8 cellular contexts compared by ENCODE assay signal in the genomic region with DNA sequence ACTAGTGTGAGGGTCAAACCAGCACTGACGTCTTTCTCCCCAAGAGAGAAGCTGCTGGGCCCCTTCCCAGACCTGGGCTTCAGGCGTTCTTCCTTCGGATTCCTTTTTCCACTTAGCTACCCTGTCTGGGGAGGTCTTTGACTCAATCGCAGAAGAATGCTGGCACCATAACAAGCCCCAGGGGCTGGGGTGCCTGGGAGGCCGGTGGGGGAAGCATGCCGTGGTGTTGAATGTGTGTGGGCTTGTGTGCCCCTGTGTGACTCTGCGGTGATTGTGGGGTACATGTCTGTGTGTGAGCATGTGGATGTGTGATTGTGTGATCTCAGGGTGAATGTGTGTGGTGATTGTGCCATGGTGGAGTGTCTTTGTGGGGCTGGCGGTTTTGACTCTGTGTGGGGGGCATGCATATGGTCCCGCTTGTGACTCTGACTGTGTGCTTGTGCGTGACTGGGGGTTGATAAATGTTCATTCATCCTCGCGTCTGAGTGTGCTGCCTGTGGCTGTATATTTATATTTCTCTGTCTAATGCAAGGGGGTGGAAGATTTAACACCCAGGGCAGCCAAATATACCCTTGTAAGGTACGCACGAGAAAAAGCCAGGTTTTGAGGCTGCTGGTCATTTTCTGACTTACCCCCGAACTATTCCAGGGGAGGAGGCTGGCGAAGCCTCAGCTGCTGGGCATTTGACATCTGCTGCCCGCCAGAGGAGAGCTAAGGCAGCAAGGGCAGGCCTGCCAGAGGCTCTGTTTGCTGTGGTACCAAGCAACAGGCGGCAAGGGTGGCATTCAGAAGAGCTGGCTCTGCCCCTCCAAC. TPM values are rescaled to one million over a fixed set of nuclear protein-coding genes. Genes with fewer than 3 reads are reported as not detected.
DNase-seq lines count a peak whose midpoint lies in the region; ATAC-seq and TF ChIP-seq lines count a peak whose summit lies in the region.

No MANE protein-coding gene starts in this region.

- H3K4me3 ChIP-seq in H7 (ENCODE audit: insufficient read depth, low read depth, low read length) (peak overlapping the region; percentile 56), skeletal muscle cell (ENCODE audit: low read depth, low read length) (peak overlapping the region; percentile 72)

- CTCF ChIA-PET in HEK293T (lab: Yijun Ruan, JAX): interaction anchor here (1.0 kb wide), 1 partner anchor 8 kb away, joined by 4 read pairs; no protein-coding TSS in a partner anchor

- ATAC-seq in left ventricle myocardium superior (peak; percentile 32), GM19452 (IDR thresholded peaks at IDR 0.05; ENCODE audit: unreplicated experiment) (no peak), GM21576 (IDR thresholded peaks at IDR 0.05; ENCODE audit: unreplicated experiment) (no peak)

- no peaks in the 10 kb centered on the region for H3K36me3 ChIP-seq in H7 (replicated peaks; ENCODE audit: control insufficient read depth, insufficient read depth, low read length)

- DNase-seq in H7 (peak; percentile 73), left ventricle myocardium superior (peak; percentile 64), skeletal muscle cell (ENCODE audit: low read depth) (peak; percentile 97), NCI-H1048 (lab: John Stamatoyannopoulos, UW) (no peak), HEK293T (ENCODE audit: extremely low spot score) (no peak)

- peaks cover 9% of the 10 kb centered on the region for H3K4me1 Mint-ChIP-seq in activated naive CD8-positive, alpha-beta T cell (ENCODE audit: low read depth)

- POLR2A ChIA-PET in HEK293T (lab: Yijun Ruan, JAX): interaction anchor here (1.0 to 1.3 kb wide), 2 partner anchors 10 to 53 kb away, joined by 4 read pairs; partner anchors contain the start of gene RBBP4

- peaks cover 33% of the 10 kb centered on the region for H3K27me3 ChIP-seq in H7 (ENCODE audit: control insufficient read depth, insufficient read depth, low read length)

- peaks cover 15% of the 10 kb centered on the region for H3K27me3 Mint-ChIP-seq in activated naive CD8-positive, alpha-beta T cell

- no peaks in the 10 kb centered on the region for H3K36me3 Mint-ChIP-seq in activated naive CD8-positive, alpha-beta T cell

- no peaks in the 10 kb centered on the region for H3K9me3 Mint-ChIP-seq in activated naive CD8-positive, alpha-beta T cell (ENCODE audit: low read depth)

- H3K4me3 Mint-ChIP-seq in activated naive CD8-positive, alpha-beta T cell: peak overlapping the region; percentile 63

- H3K27ac Mint-ChIP-seq in activated naive CD8-positive, alpha-beta T cell: no peak overlapping the region

- intact Hi-C loops in left ventricle myocardium superior (cut with micrococcal nuclease): no loop called here

TF ChIP-seq in HEK293T, 16 proteins besides CTCF, POLR2A, EP300 and RAD21:
- TF ChIP-seq SUZ12 (IDR thresholded peaks at IDR 0.05) (no peak), PKNOX1 (IDR thresholded peaks at IDR 0.05) (no peak), HDGF (IDR thresholded peaks at IDR 0.05; ENCODE audit: borderline replicate concordance) (no peak), NFRKB (IDR thresholded peaks at IDR 0.05) (no peak)

RNA-seq across cellular contexts. Expression of gene SYNC, which starts 1.1 kb away (rescaled TPM):
- 0.07 and 0.45 TPM in 2 replicates for total RNA-seq in H7 (2014; rRNA removed; shearing (Covaris generic))
- 12.2 TPM for total RNA-seq in left ventricle myocardium superior

RNA-seq across cellular contexts. Expression of gene RBBP4, which starts 52.7 kb away (rescaled TPM):
- total RNA-seq in H7 (2014; rRNA removed; shearing (Covaris generic)): 311 and 325 TPM in 2 replicates
- total RNA-seq in left ventricle myocardium superior: 98.9 TPM

RNA-seq across cellular contexts. Expression of gene ZBTB8OS, which starts 53.3 kb away (rescaled TPM):
- 64.8 and 71.3 TPM in 2 replicates for total RNA-seq in H7 (2014; rRNA removed; shearing (Covaris generic))
- total RNA-seq in left ventricle myocardium superior: 34.5 TPM

Comparison
In these comparisons a context has a peak if more than half of its experiments do, and no peak if none do; other contexts are left out.
1. DNase-seq: peak in H7 (single experiment), left ventricle myocardium superior (single experiment) and skeletal muscle cell (single experiment); none in NCI-H1048 (single experiment) and HEK293T (single experiment).